8 cellular contexts compared by ENCODE assay signal in the genomic region with DNA sequence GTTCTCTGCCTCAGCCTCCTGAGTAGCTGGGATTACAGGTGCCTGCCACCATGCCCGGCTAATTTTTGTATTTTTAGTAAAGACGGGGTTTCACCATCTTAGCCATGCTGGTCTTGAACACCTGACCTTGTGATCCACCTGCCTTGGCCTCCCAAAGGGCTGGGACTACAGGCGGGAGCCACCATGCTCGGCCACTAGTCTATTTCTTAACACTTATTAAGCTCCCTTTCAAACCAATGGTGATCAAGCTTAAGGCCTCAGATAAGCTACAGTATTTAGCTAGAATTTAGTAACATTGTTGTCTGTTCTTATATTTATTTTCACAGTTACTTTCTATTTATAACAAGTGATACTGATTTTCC. TPM values are rescaled to one million over a fixed set of nuclear protein-coding genes. Genes with fewer than 3 reads are reported as not detected.
A peak's percentile ranks its signal among the peaks of the same experiment; 100 is the strongest.
DNase-seq lines count a peak whose midpoint lies in the region; ATAC-seq, FAIRE-seq and TF ChIP-seq lines count a peak whose summit lies in the region.
"Not testable (repeated sequence)": the region's sequence is repeated elsewhere in the genome, so short reads cannot be mapped to it uniquely, and the experiment has no call there.

No MANE protein-coding gene starts in this region.

- 94% methylated on average over 4 of the region's 4 CpGs for WGBS in A549 (ENCODE audit: missing lambda C conversion rate)
- WGBS in right lobe of liver (ENCODE audit: insufficient coverage, low coverage, low lambda C conversion rate, missing lambda C conversion rate), result 37% methylated on average over 3 of the region's 4 CpGs
- 87 to 92% (median 89%) methylated on average over 4 of the region's 4 CpGs for WGBS in spleen, 5 donors

- TF ChIP-seq RAD21 in A549 (conservative IDR thresholded peaks at IDR 0.05 in 1 of 2, IDR thresholded peaks at IDR 0.05 in 1 of 2), result not testable (repeated sequence)

- not testable (repeated sequence) for ATAC-seq in A549; activated B cell treated with CpG ODN at 0.5 μM for 24 hours (ENCODE audit: low read depth)
- peak; percentile 19 to 42 (median 24) for ATAC-seq in right lobe of liver

- not testable (repeated sequence) for TF ChIP-seq EP300 in A549 (IDR thresholded peaks at IDR 0.05)

- peaks cover 16% of the 10 kb centered on the region for H3K36me3 Mint-ChIP-seq in activated B cell treated with CpG ODN at 0.5 μM for 24 hours (ENCODE audit: low read depth)
- peaks cover 33% of the 10 kb centered on the region for H3K36me3 Mint-ChIP-seq in activated naive CD4-positive, alpha-beta T cell treated with anti-CD3 and anti-CD28 coated beads for 36 hours (ENCODE audit: low read depth)
- H3K36me3 Mint-ChIP-seq in type B pancreatic cell, result not testable (repeated sequence)

- TF ChIP-seq POLR2A in A549 (IDR thresholded peaks at IDR 0.05; ENCODE audit: low read length); right lobe of liver (IDR thresholded peaks at IDR 0.05); spleen (IDR thresholded peaks at IDR 0.05): not testable (repeated sequence)

- H3K36me3 ChIP-seq in Karpas-422 (ENCODE audit: insufficient read depth, low read length) (peaks cover 15% of the 10 kb centered on the region), spleen (peaks cover 0 to 12% (median 0%) of the 10 kb centered on the region in 6 donors)
- not testable (repeated sequence) for H3K36me3 ChIP-seq in colonic mucosa, right lobe of liver

- peaks cover 68% of the 10 kb centered on the region for H3K4me1 Mint-ChIP-seq in activated B cell treated with CpG ODN at 0.5 μM for 24 hours
- peaks cover 85% of the 10 kb centered on the region for H3K4me1 Mint-ChIP-seq in activated naive CD4-positive, alpha-beta T cell treated with anti-CD3 and anti-CD28 coated beads for 36 hours (ENCODE audit: low read depth)
- not testable (repeated sequence) for H3K4me1 Mint-ChIP-seq in type B pancreatic cell (ENCODE audit: unreplicated experiment)

- POLR2A ChIA-PET in A549 (lab: Yijun Ruan, JAX), result not testable (repeated sequence)
- POLR2A ChIA-PET in activated B cell treated with CpG ODN at 0.5 μM for 24 hours (lab: Charles Lee), result interaction anchor here (1.0 to 1.1 kb wide), 2 partner anchors 11 to 70 kb away, joined by 4 read pairs; no protein-coding TSS in a partner anchor

- not testable (repeated sequence) for H3K9ac ChIP-seq in Karpas-422 (ENCODE audit: low read length); colonic mucosa (ENCODE audit: low read depth in 2 of 2, low read length in 2 of 2)

- DNase-seq in A549 (ENCODE audit: low read depth in 1 of 2, low spot score in 1 of 2); Karpas-422; activated B cell treated with CpG ODN at 0.5 μM for 24 hours; activated naive CD4-positive, alpha-beta T cell treated with anti-CD3 and anti-CD28 coated beads for 36 hours; colonic mucosa; right lobe of liver; type B pancreatic cell (ENCODE audit: extremely low spot score, unreplicated experiment): not testable (repeated sequence)
- peak; percentile 14 for DNase-seq in spleen

- H3K27me3 ChIP-seq in Karpas-422 (ENCODE audit: low read length); colonic mucosa; right lobe of liver; spleen (replicated peaks in 1 of 7): not testable (repeated sequence)

- peaks cover 29% of the 10 kb centered on the region for H3K4me1 ChIP-seq in A549
- peaks cover 53% of the 10 kb centered on the region for H3K4me1 ChIP-seq in Karpas-422 (ENCODE audit: low read length)
- H3K4me1 ChIP-seq in colonic mucosa, result peaks cover 17% of the 10 kb centered on the region
- H3K4me1 ChIP-seq in right lobe of liver, result peaks cover 0 to 43% (median 17%) of the 10 kb centered on the region in 4 donors
- H3K4me1 ChIP-seq in spleen, result peaks cover 23 to 56% (median 32%) of the 10 kb centered on the region in 6 donors

- not testable (repeated sequence) for H3K9me2 ChIP-seq in Karpas-422 (replicated peaks; ENCODE audit: insufficient read depth, low read length)

- peak overlapping the region; percentile 35 for H3K27ac Mint-ChIP-seq in activated B cell treated with CpG ODN at 0.5 μM for 24 hours
- peak overlapping the region; percentile 85 for H3K27ac Mint-ChIP-seq in activated naive CD4-positive, alpha-beta T cell treated with anti-CD3 and anti-CD28 coated beads for 36 hours
- H3K27ac Mint-ChIP-seq in type B pancreatic cell, result peak overlapping the region; percentile 57

- peaks cover 88% of the 10 kb centered on the region for H3K79me2 ChIP-seq in Karpas-422 (ENCODE audit: low read length)

- TF ChIP-seq CTCF in A549 (IDR thresholded peaks at IDR 0.05); activated B cell treated with CpG ODN at 0.5 μM for 24 hours (IDR thresholded peaks at IDR 0.05); colonic mucosa (IDR thresholded peaks at IDR 0.05); right lobe of liver (IDR thresholded peaks at IDR 0.05); spleen (IDR thresholded peaks at IDR 0.05 in 8 of 11, conservative IDR thresholded peaks at IDR 0.05 in 3 of 11); type B pancreatic cell (conservative IDR thresholded peaks at IDR 0.05): not testable (repeated sequence)

- H3K27me3 Mint-ChIP-seq in activated B cell treated with CpG ODN at 0.5 μM for 24 hours; activated naive CD4-positive, alpha-beta T cell treated with anti-CD3 and anti-CD28 coated beads for 36 hours (ENCODE audit: low read depth); type B pancreatic cell: not testable (repeated sequence)

- not testable (repeated sequence) for H3K4me3 ChIP-seq in A549; Karpas-422 (ENCODE audit: low read length); colonic mucosa; right lobe of liver; spleen

- not testable (repeated sequence) for H3K9me3 ChIP-seq in A549; Karpas-422 (ENCODE audit: low read length); colonic mucosa; right lobe of liver; spleen

- not testable (repeated sequence) for H3K27ac ChIP-seq in A549, spleen
- H3K27ac ChIP-seq in Karpas-422 (ENCODE audit: low read length) (peak overlapping the region; percentile 43; the same call in 1 of the 2 replicates), colonic mucosa (peak overlapping the region; percentile 72), right lobe of liver (peak overlapping the region; percentile 73 to 92 (median 83))

- H3K4me3 Mint-ChIP-seq in activated B cell treated with CpG ODN at 0.5 μM for 24 hours; activated naive CD4-positive, alpha-beta T cell treated with anti-CD3 and anti-CD28 coated beads for 36 hours; type B pancreatic cell: not testable (repeated sequence)

- not testable (repeated sequence) for H2AFZ ChIP-seq in Karpas-422 (ENCODE audit: low read length)

- H3K9me3 Mint-ChIP-seq in activated B cell treated with CpG ODN at 0.5 μM for 24 hours; activated naive CD4-positive, alpha-beta T cell treated with anti-CD3 and anti-CD28 coated beads for 36 hours; type B pancreatic cell: not testable (repeated sequence)

- H4K20me1 ChIP-seq in Karpas-422 (ENCODE audit: insufficient read depth, low read depth, low read length), result not testable (repeated sequence)

- intact Hi-C loops in activated B cell treated with CpG ODN at 0.5 μM for 24 hours (cut with micrococcal nuclease), result loop anchor here (10.0 kb wide), 1 partner anchor 54 kb away; no protein-coding TSS in a partner anchor
- intact Hi-C loops in activated naive CD4-positive, alpha-beta T cell treated with anti-CD3 and anti-CD28 coated beads for 36 hours (cut with micrococcal nuclease), result loop anchor here (5.0 kb wide), 2 partner anchors 213 to 687 kb away; no protein-coding TSS in a partner anchor
- intact Hi-C loops in colonic mucosa (cut with DNase I); right lobe of liver (cut with DNase I); spleen (cut with DNase I; ENCODE audit: low total_unique reads): not testable (repeated sequence)

- FAIRE-seq in A549 (lab: Jason Lieb, UNC), result not testable (repeated sequence)

- H3K4me2 ChIP-seq in A549, result peak overlapping the region; percentile 36
- H3K4me2 ChIP-seq in Karpas-422 (ENCODE audit: low read depth, low read length, poor library complexity, severe bottlenecking), result not testable (repeated sequence)

- CTCF ChIA-PET in A549 (lab: Yijun Ruan, JAX), result interaction anchor here (1.2 to 1.9 kb wide), 2 partner anchors 10 to 17 kb away, joined by 3 to 4 read pairs; no protein-coding TSS in a partner anchor
- CTCF ChIA-PET in activated B cell treated with CpG ODN at 0.5 μM for 24 hours (lab: Charles Lee), result not testable (repeated sequence)
- CTCF ChIA-PET in activated naive CD4-positive, alpha-beta T cell treated with anti-CD3 and anti-CD28 coated beads for 36 hours (lab: Charles Lee), result interaction anchor here (0.6 to 1.3 kb wide), 3 partner anchors 11 to 56 kb away, joined by 3 to 5 read pairs (median 4); a partner anchor contains a TSS

RNA-seq across cellular contexts. Expression of a gene that starts 11.8 kb away (rescaled TPM):
- polyA plus RNA-seq in A549 (2011; rRNA removed), result 33.7 and 37.6 TPM in 2 replicates
- polyA plus RNA-seq in A549 (2012; cell fraction: cytosol; rRNA removed), result 13.0 and 14.3 TPM in 2 replicates
- polyA plus RNA-seq in A549 (2012; cell fraction: nucleus; rRNA removed), result 6.3 and 8.9 TPM in 2 replicates
- 23.0 to 24.5 TPM (median 23.7 TPM) in 3 replicates for polyA plus RNA-seq in A549 (2017; fragmentation: RNase III; extraction: RNeasy Plus Mini Kit Qiagen cat#74134 plus additional on column Dnase treatment)
- polyA minus RNA-seq in A549 (2011; rRNA and poly(A)+ RNA removed), result 24.3 and 27.0 TPM in 2 replicates
- 15.7 and 17.9 TPM in 2 replicates for total RNA-seq in Karpas-422 (2014; rRNA removed; shearing (Covaris generic); ENCODE audit: low replicate concordance)
- 25.9 and 28.4 TPM in 2 replicates for total RNA-seq in activated B cell treated with CpG ODN at 0.5 μM for 24 hours
- 10 to 100 TPM; 27.4 to 27.6 TPM for total RNA-seq in activated naive CD4-positive, alpha-beta T cell treated with anti-CD3 and anti-CD28 coated beads for 36 hours
- total RNA-seq in colonic mucosa, result 10 to 100 TPM; 41.7 to 49.2 TPM
- total RNA-seq in right lobe of liver, result 10 to 100 TPM; 16.4 to 23.6 (median 20.7) TPM
- total RNA-seq in spleen, result 10 to 100 TPM; 19.2 to 25.9 (median 23.9) TPM
- polyA plus RNA-seq in spleen, result 1 to 10 TPM; 3.8 to 7.3 (median 4.7) TPM
- total RNA-seq in type B pancreatic cell (ENCODE audit: low replicate concordance), result 41.2 and 45.9 TPM in 2 replicates

Comparison
In these comparisons a context has a peak if more than half of its experiments do, and no peak if none do; other contexts are left out.
1. H3K27ac Mint-ChIP-seq: peak in every context shown above with its lines; median percentile 85 in activated naive CD4-positive, alpha-beta T cell treated with anti-CD3 and anti-CD28 coated beads for 36 hours; 57 in type B pancreatic cell; 35 in activated B cell treated with CpG ODN at 0.5 μM for 24 hours.